In the genomic region with DNA sequence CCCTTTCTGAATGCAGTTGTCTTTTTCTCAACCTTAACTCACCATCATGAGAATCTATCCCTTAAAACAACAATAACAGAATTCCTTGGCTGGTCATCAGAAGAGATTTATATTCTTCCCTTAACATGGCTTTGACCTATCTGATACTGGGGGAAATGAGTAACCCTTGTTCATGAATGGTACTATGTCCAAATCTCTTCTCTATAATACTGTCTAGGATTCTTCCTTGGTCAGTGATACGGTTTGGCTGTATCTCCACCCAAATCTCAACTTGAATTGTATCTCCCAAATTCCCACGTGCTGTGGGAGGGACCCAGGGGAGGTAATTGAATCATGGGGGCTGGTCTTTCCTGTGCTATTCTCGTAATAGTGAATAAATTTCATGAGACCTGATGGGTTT, we compare ENCODE assay signal across 2 cellular contexts.
TF ChIP-seq lines count a peak whose summit lies in the region.

No MANE protein-coding gene starts in this region.

TF ChIP-seq in SK-N-SH, 30 proteins besides CTCF, POLR2A, EP300 and RAD21 (continued from another document):
- TF ChIP-seq MEF2A (IDR thresholded peaks at IDR 0.05; ENCODE audit: borderline replicate concordance, low read depth): no peak
- TF ChIP-seq NFIC (IDR thresholded peaks at IDR 0.05; ENCODE audit: borderline replicate concordance): peak; percentile 60; the same call in 1 of the 2 replicates
- TF ChIP-seq SIN3A (IDR thresholded peaks at IDR 0.05; ENCODE audit: borderline replicate concordance, low read depth, low read length): no peak
- no peak for TF ChIP-seq FOXM1 (IDR thresholded peaks at IDR 0.05; ENCODE audit: low read depth)
- no peak for TF ChIP-seq GATA2 (CRISPR knock-in tag; IDR thresholded peaks at IDR 0.05)
- TF ChIP-seq RXRA (IDR thresholded peaks at IDR 0.05; ENCODE audit: borderline replicate concordance, low read depth): 0 out of 2 replicates have a peak, but pooled peaks have one; percentile 39

TF ChIP-seq in SK-N-SH treated with all-trans-retinoic acid at 6 μM for 48 hours, 23 proteins besides CTCF, POLR2A, EP300 and RAD21 (continued from another document):
- TF ChIP-seq ZNF70 (CRISPR knock-in tag; IDR thresholded peaks at IDR 0.05) (no peak), PPARA (CRISPR knock-in tag; IDR thresholded peaks at IDR 0.05; ENCODE audit: borderline replicate concordance) (no peak), CSDC2 (CRISPR knock-in tag; IDR thresholded peaks at IDR 0.05) (no peak), GLIS3 (CRISPR knock-in tag; IDR thresholded peaks at IDR 0.05) (no peak), ARNTL (CRISPR knock-in tag; IDR thresholded peaks at IDR 0.05; ENCODE audit: borderline replicate concordance, low read depth) (no peak)
- TF ChIP-seq, protein P1, sequence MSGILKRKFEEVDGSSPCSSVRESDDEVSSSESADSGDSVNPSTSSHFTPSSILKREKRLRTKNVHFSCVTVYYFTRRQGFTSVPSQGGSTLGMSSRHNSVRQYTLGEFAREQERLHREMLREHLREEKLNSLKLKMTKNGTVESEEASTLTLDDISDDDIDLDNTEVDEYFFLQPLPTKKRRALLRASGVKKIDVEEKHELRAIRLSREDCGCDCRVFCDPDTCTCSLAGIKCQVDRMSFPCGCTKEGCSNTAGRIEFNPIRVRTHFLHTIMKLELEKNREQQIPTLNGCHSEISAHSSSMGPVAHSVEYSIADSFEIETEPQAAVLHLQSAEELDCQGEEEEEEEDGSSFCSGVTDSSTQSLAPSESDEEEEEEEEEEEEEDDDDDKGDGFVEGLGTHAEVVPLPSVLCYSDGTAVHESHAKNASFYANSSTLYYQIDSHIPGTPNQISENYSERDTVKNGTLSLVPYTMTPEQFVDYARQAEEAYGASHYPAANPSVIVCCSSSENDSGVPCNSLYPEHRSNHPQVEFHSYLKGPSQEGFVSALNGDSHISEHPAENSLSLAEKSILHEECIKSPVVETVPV (CRISPR knock-in tag; IDR thresholded peaks at IDR 0.05): no peak
